ENCODE assay signal across 8 cellular contexts in the genomic region with DNA sequence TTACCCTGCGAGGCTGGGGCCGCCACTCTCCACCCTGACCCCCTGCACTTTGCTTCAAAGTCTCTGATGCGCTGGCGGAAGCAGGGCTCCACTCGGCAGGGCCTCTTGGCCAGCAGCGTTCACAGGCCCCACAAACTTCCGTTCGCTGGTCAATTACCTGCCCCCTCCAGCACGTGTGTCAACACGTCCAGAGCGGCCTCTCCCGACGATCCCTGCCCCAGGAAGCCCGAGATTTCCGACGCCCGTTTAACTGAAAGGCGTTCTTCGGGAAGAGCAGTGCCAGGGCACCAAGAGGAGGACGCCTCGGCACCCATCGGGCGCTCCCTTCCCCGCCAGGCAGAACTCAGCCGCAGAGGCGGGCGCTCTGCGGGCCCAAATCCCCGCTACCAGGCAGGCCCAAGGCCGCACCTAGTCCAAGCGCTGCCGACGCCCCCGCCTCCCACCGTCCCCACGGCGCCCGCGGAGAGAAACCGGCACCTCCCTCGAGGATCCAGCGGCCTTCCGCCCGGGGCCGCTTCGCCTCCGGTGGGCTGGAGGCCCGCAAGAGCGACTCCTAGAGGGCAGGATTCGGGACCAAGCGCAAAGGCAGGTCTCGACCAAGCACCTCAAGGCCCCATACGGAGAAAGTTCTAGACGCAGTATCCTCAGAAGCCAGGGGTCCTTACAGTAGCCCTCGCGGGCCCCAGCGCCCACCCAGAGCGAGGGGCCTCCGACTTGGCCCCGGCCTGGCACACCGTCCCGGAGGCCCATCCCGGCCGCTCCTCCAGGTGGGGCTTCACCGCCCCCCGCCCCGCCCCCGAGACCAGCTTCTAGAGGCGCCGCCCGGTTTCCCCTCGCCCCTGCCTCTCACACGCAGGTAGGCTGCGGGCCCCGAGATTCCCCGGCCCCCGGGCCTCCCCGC. TPM values are rescaled to one million over a fixed set of nuclear protein-coding genes. Genes with fewer than 3 reads are reported as not detected.
DNase-seq lines count a peak whose midpoint lies in the region; ATAC-seq and TF ChIP-seq lines count a peak whose summit lies in the region.

No MANE protein-coding gene starts in this region.

- peaks cover 38% of the 10 kb centered on the region for H3K4me1 Mint-ChIP-seq in activated T-cell treated with anti-CD3 and anti-CD28 coated beads, Interleukin-2, amount 50 U/mL, for 24 hours (ENCODE audit: low read depth)

- no peak overlapping the region for H2BK12ac ChIP-seq in trophoblast cell (ENCODE audit: low read length)

- peak overlapping the region; percentile 42 for H2BK5ac ChIP-seq in trophoblast cell (ENCODE audit: low read depth, low read length, poor library complexity)

- peaks cover 14% of the 10 kb centered on the region for H3K79me2 ChIP-seq in trophoblast cell (ENCODE audit: control insufficient read depth, insufficient read depth, low read length, poor library complexity)

- H3K18ac ChIP-seq in trophoblast cell (ENCODE audit: low read length): peak overlapping the region; percentile 49

- H3K36me3 ChIP-seq in trophoblast cell (ENCODE audit: control insufficient read depth in 1 of 2, insufficient read depth in 2 of 2, low read length in 2 of 2): peaks cover 20 to 28% of the 10 kb centered on the region in 2 experiments

- peak overlapping the region; percentile 54 for H4K12ac ChIP-seq in trophoblast cell (ENCODE audit: low read depth, low read length)

- POLR2A ChIA-PET in AG04449 (lab: Yijun Ruan, JAX): no interaction called here

- H3K27me3 ChIP-seq in trophoblast cell (ENCODE audit: insufficient read depth, low read length): no peaks in the 10 kb centered on the region

- no peak for DNase-seq in AG04449 (ENCODE audit: low read depth, low spot score)
- DNase-seq in NCI-H526 (lab: John Stamatoyannopoulos, UW): peak; percentile 30 to 79
- peak; percentile 57 for DNase-seq in activated T-cell treated with anti-CD3 and anti-CD28 coated beads, Interleukin-2, amount 50 U/mL, for 24 hours
- DNase-seq in foreskin fibroblast: peak in 1 of 2 donors; percentile 63
- peak in 1 of 2 donors; percentile 41 for DNase-seq in trophoblast cell
- DNase-seq in foreskin melanocyte: no peak

- H3K9ac ChIP-seq in trophoblast cell (ENCODE audit: low read length): peak overlapping the region; percentile 93

- no peaks in the 10 kb centered on the region for H3K9me3 Mint-ChIP-seq in activated T-cell treated with anti-CD3 and anti-CD28 coated beads, Interleukin-2, amount 50 U/mL, for 24 hours

- H3K4me2 ChIP-seq in trophoblast cell (ENCODE audit: low read length): peak overlapping the region; percentile 78

- peak overlapping the region; percentile 75 for H4K8ac ChIP-seq in trophoblast cell (ENCODE audit: low read depth, low read length)

- WGBS in trophoblast cell (ENCODE audit: extremely low coverage, insufficient coverage, insufficient read length): no CpG with 5 or more reads among the region's 78 CpGs

- H3K23ac ChIP-seq in trophoblast cell (ENCODE audit: low read length): no peak overlapping the region

- peaks cover 37% of the 10 kb centered on the region for H3K79me1 ChIP-seq in trophoblast cell (ENCODE audit: low read length)

- peaks cover 31% of the 10 kb centered on the region in 2 experiments for H3K4me1 ChIP-seq in trophoblast cell (ENCODE audit: control insufficient read depth in 1 of 2, insufficient read depth in 2 of 2, low read length in 2 of 2)

- peak overlapping the region; percentile 69 for H4K91ac ChIP-seq in trophoblast cell (ENCODE audit: low read depth, low read length)

- H3K27me3 Mint-ChIP-seq in activated T-cell treated with anti-CD3 and anti-CD28 coated beads, Interleukin-2, amount 50 U/mL, for 24 hours: peaks cover 24% of the 10 kb centered on the region

- peak overlapping the region; percentile 49 for H2AK5ac ChIP-seq in trophoblast cell (ENCODE audit: low read length)

- H3K4ac ChIP-seq in trophoblast cell (ENCODE audit: low read depth, low read length): peak overlapping the region; percentile 49

- ATAC-seq in GM18519 (IDR thresholded peaks at IDR 0.05; ENCODE audit: low FRiP score, unreplicated experiment) (peak; percentile 22), HG03045 (IDR thresholded peaks at IDR 0.05; ENCODE audit: unreplicated experiment) (peak; percentile 37)

- H3K4me3 ChIP-seq in AG04449 (ENCODE audit: low read depth, low read length) (peak overlapping the region; percentile 66), foreskin fibroblast (ENCODE audit: low read depth in 1 of 2, low read length in 2 of 2) (peak overlapping the region; percentile 66 to 67), trophoblast cell (ENCODE audit: low read depth, low read length) (peak overlapping the region; percentile 78)

- peak overlapping the region; percentile 87 for H3K27ac ChIP-seq in trophoblast cell (ENCODE audit: low read depth, low read length)

- peaks cover 44% of the 10 kb centered on the region for H3K36me3 Mint-ChIP-seq in activated T-cell treated with anti-CD3 and anti-CD28 coated beads, Interleukin-2, amount 50 U/mL, for 24 hours (ENCODE audit: low read depth)

- H3K4me3 Mint-ChIP-seq in activated T-cell treated with anti-CD3 and anti-CD28 coated beads, Interleukin-2, amount 50 U/mL, for 24 hours: peak overlapping the region; percentile 90

- peak overlapping the region; percentile 68 for H3K14ac ChIP-seq in trophoblast cell (ENCODE audit: low read length)

- H3K9me3 ChIP-seq in trophoblast cell (ENCODE audit: insufficient read depth, low read depth, low read length): no peaks in the 10 kb centered on the region

- TF ChIP-seq CTCF in AG04449 (IDR thresholded peaks at IDR 0.05; ENCODE audit: insufficient read depth, low read length, missing control alignments) (peak; percentile 31), foreskin fibroblast (IDR thresholded peaks at IDR 0.05; ENCODE audit: low read depth, low read length) (peak; percentile 26)

- H3K27ac Mint-ChIP-seq in activated T-cell treated with anti-CD3 and anti-CD28 coated beads, Interleukin-2, amount 50 U/mL, for 24 hours: peak overlapping the region; percentile 90

- H2BK120ac ChIP-seq in trophoblast cell (ENCODE audit: insufficient read depth, low read length, poor library complexity): peak overlapping the region; percentile 60

- H2AFZ ChIP-seq in trophoblast cell (ENCODE audit: insufficient read depth, low read length, poor library complexity): peak overlapping the region; percentile 64

- CTCF ChIA-PET in AG04449 (lab: Yijun Ruan, JAX): interaction anchor here (2.8 kb wide), 1 partner anchor 15 kb away, joined by 12 read pairs; no protein-coding TSS in a partner anchor

RNA-seq across cellular contexts. Expression of gene BCAP31, which starts 0.6 kb away (rescaled TPM):
- polyA plus RNA-seq in trophoblast cell (2013): 133 and 142 TPM in 2 replicates

RNA-seq across cellular contexts. Expression of gene ABCD1, which starts 1.1 kb away (rescaled TPM):
- polyA plus RNA-seq in trophoblast cell (2013): 21.5 and 22.9 TPM in 2 replicates

RNA-seq across cellular contexts. Expression of gene SLC6A8, which starts 35.9 kb away (rescaled TPM):
- 39.7 and 43.0 TPM in 2 replicates for polyA plus RNA-seq in trophoblast cell (2013)

RNA-seq across cellular contexts. Expression of gene PLXNB3, which starts 40.4 kb away (rescaled TPM):
- polyA plus RNA-seq in trophoblast cell (2013): 0.23 and 0.33 TPM in 2 replicates

RNA-seq across cellular contexts. Expression of gene PNCK, which starts 50.0 kb away (rescaled TPM):
- 1.7 and 1.9 TPM in 2 replicates for polyA plus RNA-seq in trophoblast cell (2013)

Comparison
In these comparisons a context has a peak if more than half of its experiments do, and no peak if none do; other contexts are left out.
1. DNase-seq: peak in NCI-H526 (2 of 2) and activated T-cell treated with anti-CD3 and anti-CD28 coated beads, Interleukin-2, amount 50 U/mL, for 24 hours (single experiment); none in AG04449 (single experiment) and foreskin melanocyte (single experiment).
2. Peak in every context shown above with its lines, with median percentiles within 50 percentile points of each other: H3K4me3 ChIP-seq.